In the genomic region with DNA sequence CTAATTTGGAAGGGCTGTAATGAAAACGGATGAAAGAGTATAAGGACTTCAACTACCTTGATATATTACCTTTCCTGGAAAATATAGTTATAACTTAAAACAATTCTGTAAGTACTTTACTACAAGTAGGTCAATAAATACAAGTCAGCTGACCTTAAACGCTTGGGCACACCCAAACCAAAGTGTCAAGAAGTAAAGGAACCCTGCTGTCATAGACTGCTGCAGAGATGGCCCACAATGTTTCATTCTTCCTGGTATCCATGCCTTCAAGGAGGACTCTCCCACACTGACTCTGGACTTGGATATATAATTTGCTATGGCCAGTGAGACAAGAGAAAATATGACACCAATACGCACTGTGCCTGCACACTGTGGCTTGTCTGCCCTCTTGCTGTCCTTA, we compare ENCODE assay signal across 6 cellular contexts.
"Had no signal": no experiment of that assay in that cellular context is flagged by ENCODE, and none has a peak within 500 bp of the region (broad histone marks: within the 10 kb centered on the region; RNA-seq: fewer than 3 reads in every experiment).

No MANE protein-coding gene starts in this region.

- H3K4me3 Mint-ChIP-seq: GM23338, H9 had no signal

- ATAC-seq: GM23338, K562 had no signal

- H3K9me3 Mint-ChIP-seq: H9 had no signal

- H3K27ac Mint-ChIP-seq: GM23338 had no signal

- DNase-seq: H9, HCEC 1CT, IMR-90, KG1 had no signal
